27 cellular contexts compared by ENCODE assay signal in genomic region chr13:65881561-65882155, GRCh38.
"Had no signal": no experiment of that assay in that cellular context is flagged by ENCODE, and none has a peak within 500 bp of the region (broad histone marks: within the 10 kb centered on the region; RNA-seq: fewer than 3 reads in every experiment).

No MANE protein-coding gene starts in this region.

- H3K4me3 ChIP-seq: K562, MG63, SJCRH30, SK-N-MC had no signal

- H3K9me3 ChIP-seq: SJCRH30 had no signal

- DNase-seq: activated CD4-positive, alpha-beta T cell treated with anti-CD3 and anti-CD28 coated beads for 36 hours; activated CD4-positive, alpha-beta T cell treated with anti-CD3 and anti-CD28 coated beads, Interleukin-2, amount 10 ng/mL, durations not matched to agents 7 days and 5 days; activated CD4-positive, alpha-beta T cell treated with anti-CD3 and anti-CD28 coated beads, Interleukin-2, amount 50 U/mL, for 48 hours; activated CD8-positive, alpha-beta T cell treated with anti-CD3 and anti-CD28 coated beads, Interleukin-2, amount 10 ng/mL, durations not matched to agents 7 days and 5 days; activated gamma-delta T cell; activated naive CD4-positive, alpha-beta T cell treated with anti-CD3 and anti-CD28 coated beads for 36 hours; activated T-cell treated with anti-CD3 and anti-CD28 coated beads, Interleukin-2, amount 50 U/mL, for 24 hours; anterior cingulate cortex; central memory CD4-positive, alpha-beta T cell; MG63; NCI-H1048; NCI-H1105 treated with DMSO at 0.1 percent for 48 hours; NCI-H1436; NCI-H1694; NCI-H1930; NCI-H2081 treated with DMSO at 0.1 percent for 48 hours; NCI-H345; NCI-H526; NCI-H748 treated with DMSO at 0.1 percent for 48 hours; NK-92 treated with Interleukin-12 subunit alpha and Interleukin-12 subunit beta, amount 100 ng/mL, for 24 hours; SHP77; SJCRH30 had no signal

- ATAC-seq: activated CD4-positive, alpha-beta T cell treated with anti-CD3 and anti-CD28 coated beads for 36 hours; activated CD4-positive, CD25-positive, alpha-beta regulatory T cell treated with anti-CD3 and anti-CD28 coated beads, Interleukin-2, amount 50 U/mL, for 24 hours; activated CD8-positive, alpha-beta T cell treated with anti-CD3 and anti-CD28 coated beads, Interleukin-2, amount 10 ng/mL, durations not matched to agents 7 days and 5 days; activated naive CD4-positive, alpha-beta T cell treated with anti-CD3 and anti-CD28 coated beads, Interleukin-2, amount 50 U/mL, for 72 hours; K562; WTC11 had no signal

- H3K27ac ChIP-seq: SJCRH30, SK-N-MC had no signal

- H3K27me3 ChIP-seq: MG63, SJCRH30 had no signal

- H3K36me3 ChIP-seq: MG63, SJCRH30 had no signal

- H3K4me1 ChIP-seq: SJCRH30 had no signal
